Comparison of ENCODE assay signal across 1 cellular context in genomic region chr2:168160897-168161296, GRCh38.
TF ChIP-seq lines count a peak whose summit lies in the region.

No MANE protein-coding gene starts in this region.

TF ChIP-seq in Ishikawa, 13 proteins besides CTCF, POLR2A, EP300 and RAD21 (continued from another document):
- no peak for TF ChIP-seq REST (IDR thresholded peaks at IDR 0.05; ENCODE audit: low read depth)
- no peak for TF ChIP-seq USF1 (IDR thresholded peaks at IDR 0.05)
- TF ChIP-seq ZBTB7A (IDR thresholded peaks at IDR 0.05; ENCODE audit: low read depth) = no peak
- TF ChIP-seq NFIC (IDR thresholded peaks at IDR 0.05) = no peak
- TF ChIP-seq CEBPB (IDR thresholded peaks at IDR 0.05) = no peak
- TF ChIP-seq TCF12 (IDR thresholded peaks at IDR 0.05; ENCODE audit: low read depth) = no peak
